In genomic region chr6:16473184-16473907, GRCh38 we compare ENCODE assay signal across 9 cellular contexts.
A peak's percentile ranks its signal among the peaks of the same experiment; 100 is the strongest.
DNase-seq lines count a peak whose midpoint lies in the region; ATAC-seq and FAIRE-seq lines count a peak whose summit lies in the region.
"Had no signal": no experiment of that assay in that cellular context is flagged by ENCODE, and none has a peak within 500 bp of the region (broad histone marks: within the 10 kb centered on the region; RNA-seq: fewer than 3 reads in every experiment).

No MANE protein-coding gene starts in this region.

- H3K27ac Mint-ChIP-seq in immature natural killer cell: peak overlapping the region in 5 of 6 donors; percentile 16 to 75 (median 49)

- H3K4me1 Mint-ChIP-seq in immature natural killer cell: peaks cover 12 to 26% of the 10 kb centered on the region in 2 donors

- no peak for FAIRE-seq in frontal cortex (lab: Jason Lieb, UNC)

- H3K9me3 Mint-ChIP-seq in immature natural killer cell: peaks cover 0 to 1% (median 0%) of the 10 kb centered on the region in 6 donors

- peak overlapping the region in 1 of 5 donors; percentile 42 for H3K4me3 Mint-ChIP-seq in immature natural killer cell

- DNase-seq in immature natural killer cell (no peak), frontal cortex (ENCODE audit: low spot score in 2 of 2) (no peak), NCI-H524 (lab: John Stamatoyannopoulos, UW) (no peak), globus pallidus (ENCODE audit: low spot score) (no peak)
- DNase-seq: NCI-H1694 treated with DMSO at 0.1 percent for 48 hours had no signal

- ATAC-seq in GM18508 (IDR thresholded peaks at IDR 0.05; ENCODE audit: insufficient read depth, unreplicated experiment): peak; percentile 42
- ATAC-seq in GM21390 (IDR thresholded peaks at IDR 0.05; ENCODE audit: unreplicated experiment): peak; percentile 55
- ATAC-seq in HG03439 (IDR thresholded peaks at IDR 0.05; ENCODE audit: unreplicated experiment): peak; percentile 41
- ATAC-seq in GM19328 (IDR thresholded peaks at IDR 0.05; ENCODE audit: unreplicated experiment): no peak

- H3K27me3 Mint-ChIP-seq in immature natural killer cell (ENCODE audit: low read depth in 3 of 3): peaks cover 0 to 2% (median 2%) of the 10 kb centered on the region in 3 donors

- H3K36me3 Mint-ChIP-seq in immature natural killer cell: peaks cover 0 to 17% (median 4%) of the 10 kb centered on the region in 3 donors
